ENCODE assay signal across 17 cellular contexts in the genomic region with DNA sequence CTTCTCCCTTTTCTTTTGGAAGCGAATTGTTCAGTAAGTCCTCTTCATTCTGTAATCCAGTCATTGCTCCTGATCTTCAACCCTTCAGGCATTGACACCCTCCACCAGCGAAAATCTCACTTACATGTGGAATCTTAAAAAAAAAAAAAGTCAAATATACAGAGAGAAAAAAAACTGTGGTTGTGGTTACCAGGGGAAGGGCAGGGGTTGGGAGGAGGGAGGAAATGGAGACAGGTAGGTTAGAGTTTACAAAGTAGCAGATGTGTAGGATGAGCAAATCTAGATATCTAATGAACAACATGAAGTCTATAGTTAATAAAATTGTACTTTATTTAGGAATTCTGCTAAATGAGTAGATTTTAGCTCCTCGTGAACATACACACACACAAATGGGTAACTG. TPM values are rescaled to one million over a fixed set of nuclear protein-coding genes. Genes with fewer than 3 reads are reported as not detected.
DNase-seq lines count a peak whose midpoint lies in the region; ATAC-seq and TF ChIP-seq lines count a peak whose summit lies in the region.
"Had no signal": no experiment of that assay in that cellular context is flagged by ENCODE, and none has a peak within 500 bp of the region (broad histone marks: within the 10 kb centered on the region; RNA-seq: fewer than 3 reads in every experiment).

No MANE protein-coding gene starts in this region.

- H3K4me3 ChIP-seq in Peyer's patch = no peak overlapping the region
- H3K4me3 ChIP-seq in sigmoid colon = no peak overlapping the region
- no peak overlapping the region for H3K4me3 ChIP-seq in dorsolateral prefrontal cortex
- H3K4me3 ChIP-seq: adrenal gland, gastrocnemius medialis, lung had no signal

- TF ChIP-seq EP300 in sigmoid colon (IDR thresholded peaks at IDR 0.05) = no peak

- WGBS in sigmoid colon, 2 donors = 77 to 91% methylated on average over 3 of the region's 3 CpGs

- H3K27ac Mint-ChIP-seq in activated naive CD4-positive, alpha-beta T cell treated with anti-CD3 and anti-CD28 coated beads for 36 hours = no peak overlapping the region
- H3K27ac Mint-ChIP-seq in activated T-helper 2 cell treated with anti-CD3 and anti-CD28 coated beads, Interferon-gamma antibody, Interleukin-2, Interleukin-4, amounts not matched to agents 10 μg/mL and 5 μg/mL and 100 μg/mL, durations not matched to agents 14 hours and 24 hours and 36 hours = no peak overlapping the region
- H3K27ac Mint-ChIP-seq: type B pancreatic cell had no signal

- no peaks in the 10 kb centered on the region for H3K27me3 Mint-ChIP-seq in activated naive CD4-positive, alpha-beta T cell treated with anti-CD3 and anti-CD28 coated beads for 36 hours (ENCODE audit: low read depth)
- no peaks in the 10 kb centered on the region for H3K27me3 Mint-ChIP-seq in activated T-helper 2 cell treated with anti-CD3 and anti-CD28 coated beads, Interferon-gamma antibody, Interleukin-2, Interleukin-4, amounts not matched to agents 10 μg/mL and 5 μg/mL and 100 μg/mL, durations not matched to agents 14 hours and 24 hours and 36 hours (ENCODE audit: low read depth)
- H3K27me3 Mint-ChIP-seq: type B pancreatic cell had no signal

- H3K4me1 Mint-ChIP-seq in activated naive CD4-positive, alpha-beta T cell treated with anti-CD3 and anti-CD28 coated beads for 36 hours (ENCODE audit: low read depth) = peaks cover 85% of the 10 kb centered on the region
- peaks cover 80% of the 10 kb centered on the region for H3K4me1 Mint-ChIP-seq in activated T-helper 2 cell treated with anti-CD3 and anti-CD28 coated beads, Interferon-gamma antibody, Interleukin-2, Interleukin-4, amounts not matched to agents 10 μg/mL and 5 μg/mL and 100 μg/mL, durations not matched to agents 14 hours and 24 hours and 36 hours (ENCODE audit: low read depth)

- intact Hi-C loops in activated naive CD4-positive, alpha-beta T cell treated with anti-CD3 and anti-CD28 coated beads for 36 hours (cut with micrococcal nuclease) = loop anchor here (5.0 kb wide), 1 partner anchor 567 kb away; no protein-coding TSS in a partner anchor
- intact Hi-C loops in activated T-helper 2 cell treated with anti-CD3 and anti-CD28 coated beads, Interferon-gamma antibody, Interleukin-2, Interleukin-4, amounts not matched to agents 10 μg/mL and 5 μg/mL and 100 μg/mL, durations not matched to agents 14 hours and 24 hours and 36 hours (cut with micrococcal nuclease) = no loop called here
- intact Hi-C loops in sigmoid colon (cut with DNase I) = no loop called here
- intact Hi-C loops in dorsolateral prefrontal cortex (cut with DNase I) = no loop called here

- H3K4me1 ChIP-seq in Peyer's patch (peaks cover 0 to 10% (median 0%) of the 10 kb centered on the region in 4 donors), sigmoid colon (peaks cover 0 to 49% (median 33%) of the 10 kb centered on the region in 4 donors)
- H3K4me1 ChIP-seq: gastrocnemius medialis had no signal

- in situ Hi-C loops in ACHN (cut with HindIII; ENCODE audit: low pct_ligation_motif_present, low pct_unique_long_range_greater_than_20kb, low sequenced_read_pairs) = no loop called here

- peak; percentile 45 for DNase-seq in activated naive CD4-positive, alpha-beta T cell treated with anti-CD3 and anti-CD28 coated beads for 36 hours
- no peak for DNase-seq in activated naive CD4-positive, alpha-beta T cell treated with Interleukin-2 at 50 U/mL for 16 hours
- peak in 2 of 3 donors; percentile 27 to 54 for DNase-seq in Peyer's patch
- no peak for DNase-seq in activated T-helper 2 cell treated with anti-CD3 and anti-CD28 coated beads, Interferon-gamma antibody, Interleukin-2, Interleukin-4, amounts not matched to agents 10 μg/mL and 5 μg/mL and 100 μg/mL, durations not matched to agents 14 hours and 24 hours and 36 hours (ENCODE audit: low spot score)
- no peak for DNase-seq in sigmoid colon
- no peak for DNase-seq in ACHN
- no peak for DNase-seq in dorsolateral prefrontal cortex
- DNase-seq: adrenal gland, gastrocnemius medialis, GF-D8, NCI-H2029, NCI-H524, retina had no signal

- no peaks in the 10 kb centered on the region for H3K27me3 ChIP-seq in Peyer's patch
- H3K27me3 ChIP-seq in sigmoid colon = no peaks in the 10 kb centered on the region
- H3K27me3 ChIP-seq in dorsolateral prefrontal cortex = no peaks in the 10 kb centered on the region
- H3K27me3 ChIP-seq: adrenal gland, gastrocnemius medialis had no signal

- no peak for ATAC-seq in GM19328 (IDR thresholded peaks at IDR 0.05; ENCODE audit: unreplicated experiment)
- ATAC-seq: gastrocnemius medialis, Panc1 had no signal

- TF ChIP-seq POLR2A in Peyer's patch (IDR thresholded peaks at IDR 0.05) (no peak), sigmoid colon (IDR thresholded peaks at IDR 0.05) (no peak)

- H3K9me3 ChIP-seq in Peyer's patch = no peaks in the 10 kb centered on the region
- no peaks in the 10 kb centered on the region for H3K9me3 ChIP-seq in sigmoid colon
- H3K9me3 ChIP-seq: adrenal gland, gastrocnemius medialis had no signal

- TF ChIP-seq CTCF in Peyer's patch (IDR thresholded peaks at IDR 0.05) (no peak), sigmoid colon (IDR thresholded peaks at IDR 0.05) (no peak), dorsolateral prefrontal cortex (IDR thresholded peaks at IDR 0.05 in 54 of 56, conservative IDR thresholded peaks at IDR 0.05 in 2 of 56; ENCODE audit: low read depth in 1 of 56, partially characterized antibody in 56 of 56) (no peak)

- H3K4me3 Mint-ChIP-seq in activated naive CD4-positive, alpha-beta T cell treated with anti-CD3 and anti-CD28 coated beads for 36 hours = no peak overlapping the region
- peak overlapping the region; percentile 35 for H3K4me3 Mint-ChIP-seq in activated T-helper 2 cell treated with anti-CD3 and anti-CD28 coated beads, Interferon-gamma antibody, Interleukin-2, Interleukin-4, amounts not matched to agents 10 μg/mL and 5 μg/mL and 100 μg/mL, durations not matched to agents 14 hours and 24 hours and 36 hours (ENCODE audit: low read depth)
- H3K4me3 Mint-ChIP-seq: type B pancreatic cell had no signal

- H3K36me3 ChIP-seq in Peyer's patch (no peaks in the 10 kb centered on the region), sigmoid colon (no peaks in the 10 kb centered on the region)
- H3K36me3 ChIP-seq: adrenal gland, gastrocnemius medialis had no signal

- CTCF ChIA-PET in activated naive CD4-positive, alpha-beta T cell treated with anti-CD3 and anti-CD28 coated beads for 36 hours (lab: Charles Lee) = no interaction called here

- H3K36me3 Mint-ChIP-seq in activated naive CD4-positive, alpha-beta T cell treated with anti-CD3 and anti-CD28 coated beads for 36 hours (ENCODE audit: low read depth) = no peaks in the 10 kb centered on the region
- H3K36me3 Mint-ChIP-seq in activated T-helper 2 cell treated with anti-CD3 and anti-CD28 coated beads, Interferon-gamma antibody, Interleukin-2, Interleukin-4, amounts not matched to agents 10 μg/mL and 5 μg/mL and 100 μg/mL, durations not matched to agents 14 hours and 24 hours and 36 hours (ENCODE audit: low read depth) = no peaks in the 10 kb centered on the region
- H3K36me3 Mint-ChIP-seq: type B pancreatic cell had no signal

- H3K9me3 Mint-ChIP-seq in activated naive CD4-positive, alpha-beta T cell treated with anti-CD3 and anti-CD28 coated beads for 36 hours = no peaks in the 10 kb centered on the region
- H3K9me3 Mint-ChIP-seq in activated T-helper 2 cell treated with anti-CD3 and anti-CD28 coated beads, Interferon-gamma antibody, Interleukin-2, Interleukin-4, amounts not matched to agents 10 μg/mL and 5 μg/mL and 100 μg/mL, durations not matched to agents 14 hours and 24 hours and 36 hours = no peaks in the 10 kb centered on the region

- H3K27ac ChIP-seq in Peyer's patch (no peak overlapping the region), sigmoid colon (peak overlapping the region in 3 of 4 donors; percentile 50 to 76 (median 62)), dorsolateral prefrontal cortex (no peak overlapping the region)
- H3K27ac ChIP-seq: adrenal gland, gastrocnemius medialis had no signal

RNA-seq across cellular contexts. Expression of a gene that starts 17.7 kb away (rescaled TPM):
- total RNA-seq in activated naive CD4-positive, alpha-beta T cell treated with anti-CD3 and anti-CD28 coated beads for 36 hours = 100 to 1,000 TPM; 232 to 255 TPM
- 10 to 100 TPM; 36.1 to 78.4 (median 54.5) TPM for total RNA-seq in Peyer's patch
- 202 and 204 TPM in 2 replicates for total RNA-seq in activated T-helper 2 cell treated with anti-CD3 and anti-CD28 coated beads, Interferon-gamma antibody, Interleukin-2, Interleukin-4, amounts not matched to agents 10 μg/mL and 5 μg/mL and 100 μg/mL, durations not matched to agents 14 hours and 24 hours and 36 hours
- 100 to 1,000 TPM; 140 to 232 (median 203) TPM for total RNA-seq in sigmoid colon
- 10 to 100 TPM; 37.2 to 78.3 (median 44.4) TPM for polyA plus RNA-seq in sigmoid colon
- 100 to 1,000 TPM in 9 of 120 experiments, 10 to 100 TPM in 111; 31.8 to 163 (median 68.8) TPM for total RNA-seq in dorsolateral prefrontal cortex

Comparison
In these comparisons a context has a peak if more than half of its experiments do, and no peak if none do; other contexts are left out.
1. DNase-seq: peak in activated naive CD4-positive, alpha-beta T cell treated with anti-CD3 and anti-CD28 coated beads for 36 hours (single experiment) and Peyer's patch (2 of 3); none in activated naive CD4-positive, alpha-beta T cell treated with Interleukin-2 at 50 U/mL for 16 hours (single experiment), activated T-helper 2 cell treated with anti-CD3 and anti-CD28 coated beads, Interferon-gamma antibody, Interleukin-2, Interleukin-4, amounts not matched to agents 10 μg/mL and 5 μg/mL and 100 μg/mL, durations not matched to agents 14 hours and 24 hours and 36 hours (single experiment), sigmoid colon (single experiment), ACHN (single experiment) and dorsolateral prefrontal cortex (0 of 10).
2. H3K27ac ChIP-seq: peak in sigmoid colon (3 of 4); none in Peyer's patch (0 of 4) and dorsolateral prefrontal cortex (0 of 59).